6 cellular contexts compared by ENCODE assay signal in the genomic region with DNA sequence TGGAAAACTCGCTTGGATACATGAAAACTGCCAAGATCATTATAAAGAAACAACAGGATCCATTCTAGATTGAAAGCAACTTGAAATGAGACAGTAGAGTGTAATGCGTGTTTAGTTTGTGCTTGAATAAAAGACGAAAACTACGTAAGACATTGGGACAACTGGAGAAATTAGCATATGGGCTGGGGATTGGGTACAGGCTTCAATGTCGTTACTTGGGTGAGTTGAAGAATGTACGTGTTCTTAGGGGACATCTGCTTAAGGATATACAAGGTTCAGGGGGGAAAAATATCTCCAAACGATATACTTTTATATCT. TPM values are rescaled to one million over a fixed set of nuclear protein-coding genes. Genes with fewer than 3 reads are reported as not detected.
DNase-seq lines count a peak whose midpoint lies in the region; FAIRE-seq and TF ChIP-seq lines count a peak whose summit lies in the region.

No MANE protein-coding gene starts in this region.

- TF ChIP-seq CTCF in AG04450 (IDR thresholded peaks at IDR 0.05; ENCODE audit: low read depth, low read length) = no peak

- 44% methylated on average over 7 of the region's 7 CpGs for WGBS in thymus

- H3K9me3 ChIP-seq in AG04450 (ENCODE audit: control insufficient read depth, insufficient read depth, low read length) = peaks cover 9% of the 10 kb centered on the region
- no peaks in the 10 kb centered on the region for H3K9me3 ChIP-seq in thymus (ENCODE audit: control insufficient read depth)

- H3K27ac ChIP-seq in AG04450 (ENCODE audit: low read depth, low read length) (peak overlapping the region; percentile 52), thymus (ENCODE audit: low read depth) (peak overlapping the region; percentile 69)

- H3K27me3 ChIP-seq in AG04450 (ENCODE audit: control insufficient read depth, insufficient read depth, low read length) = no peaks in the 10 kb centered on the region
- H3K27me3 ChIP-seq in thymus (ENCODE audit: control insufficient read depth, insufficient read depth) = no peaks in the 10 kb centered on the region

- CTCF ChIA-PET in AG04450 (lab: Charles Lee) = no interaction called here

- H3K36me3 ChIP-seq in thymus (ENCODE audit: control insufficient read depth, insufficient read depth) = peaks cover 18% of the 10 kb centered on the region

- H3K4me3 ChIP-seq in AG04450 (ENCODE audit: low read depth, low read length) (peak overlapping the region; percentile 56), thymus (ENCODE audit: low read length) (peak overlapping the region; percentile 66)
- peak overlapping the region; percentile 93 for H3K4me3 ChIP-seq in Jurkat, Clone E6-1 (ENCODE audit: low read length)

- FAIRE-seq in frontal cortex (lab: Jason Lieb, UNC) = no peak

- DNase-seq in AG04450 (ENCODE audit: low read depth, low spot score) (no peak), frontal cortex (ENCODE audit: low spot score in 2 of 2) (peak; percentile 27 to 37), NCI-H1105 treated with DMSO at 0.1 percent for 48 hours (lab: John Stamatoyannopoulos, UW) (no peak), GDM1 (lab: John Stamatoyannopoulos, UW) (no peak)
- DNase-seq in Jurkat, Clone E6-1 (ENCODE audit: low read depth, low spot score) = no peak

- POLR2A ChIA-PET in AG04450 (lab: Yijun Ruan, JAX) = interaction anchor here (0.7 to 1.0 kb wide), 5 partner anchors 21 to 214 kb away, joined by 3 to 4 read pairs (median 3); a partner anchor contains a TSS

- H3K4me1 ChIP-seq in thymus (ENCODE audit: control insufficient read depth, insufficient read depth, low read length) = peaks cover 11% of the 10 kb centered on the region

RNA-seq across cellular contexts. Expression of a gene that starts 0.5 kb away (rescaled TPM):
- polyA plus RNA-seq in AG04450 (2011; rRNA removed) (41.9 and 44.5 TPM in 2 replicates), thymus (60.9 TPM)
- polyA minus RNA-seq in AG04450 (2011; rRNA and poly(A)+ RNA removed) = 21.7 and 24.7 TPM in 2 replicates
- 78.5 TPM for polyA plus RNA-seq in Jurkat, Clone E6-1 (2012; ENCODE audit: insufficient read depth, insufficient read length)
- 22.4 TPM for total RNA-seq in frontal cortex

RNA-seq across cellular contexts. Expression of a gene that starts 22.1 kb away (rescaled TPM):
- polyA plus RNA-seq in AG04450 (2011; rRNA removed) (2.6 and 2.7 TPM in 2 replicates), thymus (1.2 TPM)
- 4.8 and 5.5 TPM in 2 replicates for polyA minus RNA-seq in AG04450 (2011; rRNA and poly(A)+ RNA removed)
- polyA plus RNA-seq in Jurkat, Clone E6-1 (2012; ENCODE audit: insufficient read depth, insufficient read length) = 1.5 TPM
- total RNA-seq in frontal cortex = 2.0 TPM

RNA-seq across cellular contexts. Expression of a gene that starts 26.0 kb away (rescaled TPM):
- polyA plus RNA-seq in AG04450 (2011; rRNA removed) (3.2 and 3.5 TPM in 2 replicates), thymus (3.7 TPM)
- polyA minus RNA-seq in AG04450 (2011; rRNA and poly(A)+ RNA removed) = 12.8 and 13.0 TPM in 2 replicates
- polyA plus RNA-seq in Jurkat, Clone E6-1 (2012; ENCODE audit: insufficient read depth, insufficient read length) = 0.12 TPM
- total RNA-seq in frontal cortex = 14.3 TPM

RNA-seq across cellular contexts. Expression of a gene that starts 48.6 kb away (rescaled TPM):
- polyA plus RNA-seq in AG04450 (2011; rRNA removed) (7.5 and 13.2 TPM in 2 replicates), thymus (77.3 TPM)
- polyA minus RNA-seq in AG04450 (2011; rRNA and poly(A)+ RNA removed) = 1.1 and 1.2 TPM in 2 replicates
- 35.6 TPM for polyA plus RNA-seq in Jurkat, Clone E6-1 (2012; ENCODE audit: insufficient read depth, insufficient read length)
- total RNA-seq in frontal cortex = 0.41 TPM

RNA-seq across cellular contexts. Expression of a gene that starts 57.8 kb away (rescaled TPM):
- polyA plus RNA-seq in AG04450 (2011; rRNA removed) = 0.06 TPM in 2 replicates
- polyA minus RNA-seq in AG04450 (2011; rRNA and poly(A)+ RNA removed) = 0.13 and 0.18 TPM in 2 replicates
- 3.8 TPM for polyA plus RNA-seq in Jurkat, Clone E6-1 (2012; ENCODE audit: insufficient read depth, insufficient read length)
- total RNA-seq in frontal cortex = 6.1 TPM
- 1.3 TPM for polyA plus RNA-seq in thymus

Comparison
In these comparisons a context has a peak if more than half of its experiments do, and no peak if none do; other contexts are left out.
1. DNase-seq: peak in frontal cortex (2 of 2); none in AG04450 (single experiment), Jurkat, Clone E6-1 (single experiment), NCI-H1105 treated with DMSO at 0.1 percent for 48 hours (single experiment) and GDM1 (single experiment).
2. Peak in every context shown above with its lines, with median percentiles within 50 percentile points of each other: H3K4me3 ChIP-seq.